20 cellular contexts compared by ENCODE assay signal in genomic region chr4:79996950-79997349, GRCh38.
"Had no signal": no experiment of that assay in that cellular context is flagged by ENCODE, and none has a peak within 500 bp of the region (broad histone marks: within the 10 kb centered on the region; RNA-seq: fewer than 3 reads in every experiment).

No MANE protein-coding gene starts in this region.

- H3K9me3 Mint-ChIP-seq: dendritic cell treated with granulocyte-macrophage colony-stimulating factor and Interleukin-4, amounts not matched to agents 40 ng/mL and 50 ng/mL, for 4 days; stimulated activated naive CD8-positive, alpha-beta T cell treated with anti-CD3 and anti-CD28 coated beads, Interleukin-15, Interleukin-2, amounts not matched to agents 100 ng/mL and 50 ng/mL, for 24 hours had no signal

- H3K4me3 Mint-ChIP-seq: dendritic cell treated with granulocyte-macrophage colony-stimulating factor and Interleukin-4, amounts not matched to agents 40 ng/mL and 50 ng/mL, for 4 days; naive B cell; stimulated activated memory B cell treated with anti-CD40 and anti-IgM and Interleukin-4, amounts not matched to agents 10 μg/mL and 1 μg/mL and 100 μg/mL, for 72 hours; stimulated activated naive CD8-positive, alpha-beta T cell treated with anti-CD3 and anti-CD28 coated beads, Interleukin-15, Interleukin-2, amounts not matched to agents 100 ng/mL and 50 ng/mL, for 24 hours had no signal

- H3K27me3 Mint-ChIP-seq: dendritic cell treated with granulocyte-macrophage colony-stimulating factor and Interleukin-4, amounts not matched to agents 40 ng/mL and 50 ng/mL, for 4 days; naive B cell; stimulated activated memory B cell treated with anti-CD40 and anti-IgM and Interleukin-4, amounts not matched to agents 10 μg/mL and 1 μg/mL and 100 μg/mL, for 72 hours; stimulated activated naive CD8-positive, alpha-beta T cell treated with anti-CD3 and anti-CD28 coated beads, Interleukin-15, Interleukin-2, amounts not matched to agents 100 ng/mL and 50 ng/mL, for 24 hours had no signal

- H3K4me3 ChIP-seq: heart left ventricle, spleen, testis, tibial nerve, upper lobe of right lung, vagina had no signal

- DNase-seq: erythroblast; heart left ventricle; hippocampal formation; kidney glomerular epithelial cell; mesendoderm; naive B cell; posterior cingulate gyrus; spleen; stimulated activated CD4-positive, alpha-beta T cell treated with anti-CD3 and anti-CD28 coated beads, Interleukin-15, amount 100 ng/mL, for 24 hours; stimulated activated CD4-positive, alpha-beta T cell treated with anti-CD3 and anti-CD28 coated beads, Interleukin-1b, Interleukin-23, amount 100 ng/mL, for 48 hours; stimulated activated CD4-positive, alpha-beta T cell treated with anti-CD3 and anti-CD28 coated beads, Interleukin-4, amount 100 ng/mL, for 24 hours; testis; upper lobe of right lung had no signal

- ATAC-seq: heart left ventricle; sciatic nerve; stimulated activated memory B cell treated with anti-CD40 and anti-IgM and Interleukin-4, amounts not matched to agents 10 μg/mL and 1 μg/mL and 100 μg/mL, for 72 hours; upper lobe of right lung had no signal

- H3K4me1 ChIP-seq: testis, upper lobe of right lung, vagina had no signal

- H3K36me3 ChIP-seq: tibial nerve, upper lobe of right lung, vagina had no signal

- H3K27me3 ChIP-seq: heart left ventricle, neutrophil, spleen, testis, tibial nerve, upper lobe of right lung, vagina had no signal

- H3K9me3 ChIP-seq: neutrophil, spleen, testis, tibial nerve, upper lobe of right lung, vagina had no signal

- H3K27ac Mint-ChIP-seq: dendritic cell treated with granulocyte-macrophage colony-stimulating factor and Interleukin-4, amounts not matched to agents 40 ng/mL and 50 ng/mL, for 4 days; stimulated activated memory B cell treated with anti-CD40 and anti-IgM and Interleukin-4, amounts not matched to agents 10 μg/mL and 1 μg/mL and 100 μg/mL, for 72 hours; stimulated activated naive CD8-positive, alpha-beta T cell treated with anti-CD3 and anti-CD28 coated beads, Interleukin-15, Interleukin-2, amounts not matched to agents 100 ng/mL and 50 ng/mL, for 24 hours had no signal

- H3K27ac ChIP-seq: heart left ventricle, neutrophil, spleen, testis, tibial nerve, upper lobe of right lung, vagina had no signal
